10 cellular contexts compared by ENCODE assay signal in the genomic region with DNA sequence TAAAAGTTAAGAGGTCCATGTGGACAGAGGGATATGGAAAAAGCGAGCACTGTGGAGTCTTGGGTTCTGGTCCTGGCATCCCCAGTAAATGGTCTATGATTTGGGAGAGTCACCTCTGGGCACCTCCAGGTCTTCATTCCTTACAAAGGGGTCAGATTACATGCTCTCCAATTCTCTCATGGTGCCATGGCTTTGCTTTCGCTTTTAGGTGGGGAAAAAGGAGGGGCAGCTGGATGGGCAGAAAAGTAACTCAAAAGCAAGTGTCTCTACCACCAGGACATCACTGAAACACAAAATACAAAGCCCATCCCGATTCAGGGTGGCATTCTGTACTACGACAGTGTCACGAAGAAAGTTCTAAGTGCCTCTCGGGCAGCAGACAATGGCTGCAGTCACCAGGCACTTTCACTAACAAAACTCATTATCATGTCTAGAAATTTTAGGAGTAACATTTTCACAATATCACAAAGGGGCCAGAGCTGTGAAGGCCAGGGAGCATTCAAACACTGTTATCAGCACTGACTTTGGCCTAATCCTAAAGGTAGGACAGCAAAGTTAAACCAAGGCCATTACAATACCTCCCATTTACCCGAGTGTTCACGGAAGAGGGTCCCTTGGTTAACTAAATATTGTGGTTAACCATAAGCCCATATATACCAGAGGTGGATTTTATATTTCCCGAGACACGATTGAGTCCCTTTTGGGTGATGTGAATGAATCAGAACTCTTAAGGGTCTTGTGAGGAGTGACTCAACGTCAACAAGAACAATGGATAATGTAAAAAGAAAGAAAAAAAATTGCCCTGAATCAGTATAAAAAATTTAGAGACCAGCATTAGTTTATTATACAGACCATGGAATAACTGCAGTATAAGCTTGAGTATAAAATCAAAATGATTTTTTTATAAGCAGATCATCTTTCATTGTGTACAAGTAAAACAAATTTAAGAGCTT. TPM values are rescaled to one million over a fixed set of nuclear protein-coding genes. Genes with fewer than 3 reads are reported as not detected.
DNase-seq lines count a peak whose midpoint lies in the region; ATAC-seq, FAIRE-seq and TF ChIP-seq lines count a peak whose summit lies in the region.
"Had no signal": no experiment of that assay in that cellular context is flagged by ENCODE, and none has a peak within 500 bp of the region (broad histone marks: within the 10 kb centered on the region; RNA-seq: fewer than 3 reads in every experiment).

No MANE protein-coding gene starts in this region.

- H3K4me3 Mint-ChIP-seq in activated naive CD4-positive, alpha-beta T cell treated with anti-CD3 and anti-CD28 coated beads for 36 hours = peak overlapping the region; percentile 12
- peak overlapping the region; percentile 72 for H3K4me3 Mint-ChIP-seq in type B pancreatic cell

- CTCF ChIA-PET in activated naive CD4-positive, alpha-beta T cell treated with anti-CD3 and anti-CD28 coated beads for 36 hours (lab: Charles Lee) = interaction anchor here (1.5 to 2.8 kb wide), 2 partner anchors 10 to 47 kb away, joined by 4 to 22 read pairs; no protein-coding TSS in a partner anchor

- no peak for DNase-seq in activated naive CD4-positive, alpha-beta T cell treated with anti-CD3 and anti-CD28 coated beads for 36 hours
- DNase-seq in activated naive CD4-positive, alpha-beta T cell (lab: John Stamatoyannopoulos, UW) = no peak
- DNase-seq in brain microvascular endothelial cell = no peak
- DNase-seq in lower lobe of right lung = no peak
- DNase-seq in type B pancreatic cell (ENCODE audit: extremely low spot score, unreplicated experiment) = no peak
- no peak for DNase-seq in GM12892 (ENCODE audit: insufficient read length)
- no peak for DNase-seq in iPS-NIHi7 (ENCODE audit: extremely low spot score)
- DNase-seq: activated effector memory CD4-positive, alpha-beta T cell treated with anti-CD3 and anti-CD28 coated beads, Interleukin-2, amount 50 U/mL, for 16 hours had no signal

- H3K4me1 Mint-ChIP-seq in activated naive CD4-positive, alpha-beta T cell treated with anti-CD3 and anti-CD28 coated beads for 36 hours (ENCODE audit: low read depth) = peaks cover 58% of the 10 kb centered on the region
- peaks cover 39% of the 10 kb centered on the region for H3K4me1 Mint-ChIP-seq in type B pancreatic cell (ENCODE audit: unreplicated experiment)

- no peaks in the 10 kb centered on the region for H3K9me3 Mint-ChIP-seq in activated naive CD4-positive, alpha-beta T cell treated with anti-CD3 and anti-CD28 coated beads for 36 hours
- H3K9me3 Mint-ChIP-seq in type B pancreatic cell = no peaks in the 10 kb centered on the region

- no peaks in the 10 kb centered on the region for H3K9me3 ChIP-seq in lower lobe of right lung

- TF ChIP-seq CTCF in brain microvascular endothelial cell (IDR thresholded peaks at IDR 0.05; ENCODE audit: low read depth, low read length, missing control alignments) (no peak), lower lobe of right lung (IDR thresholded peaks at IDR 0.05) (no peak), type B pancreatic cell (conservative IDR thresholded peaks at IDR 0.05) (no peak)

- H3K27me3 ChIP-seq in brain microvascular endothelial cell (replicated peaks) (no peaks in the 10 kb centered on the region), lower lobe of right lung (ENCODE audit: low read depth) (no peaks in the 10 kb centered on the region)

- H3K27ac ChIP-seq in brain microvascular endothelial cell (peak overlapping the region; percentile 97), lower lobe of right lung (no peak overlapping the region)
- H3K27ac ChIP-seq: HL-60 had no signal

- H3K36me3 Mint-ChIP-seq in activated naive CD4-positive, alpha-beta T cell treated with anti-CD3 and anti-CD28 coated beads for 36 hours (ENCODE audit: low read depth) = peaks cover 4% of the 10 kb centered on the region
- H3K36me3 Mint-ChIP-seq in type B pancreatic cell = peaks cover 7% of the 10 kb centered on the region

- in situ Hi-C loops in brain microvascular endothelial cell (cut with HindIII; ENCODE audit: low pct_ligation_motif_present, low sequenced_read_pairs) = no loop called here

- FAIRE-seq in GM12892 (lab: Jason Lieb, UNC) = no peak

- H3K27me3 Mint-ChIP-seq in activated naive CD4-positive, alpha-beta T cell treated with anti-CD3 and anti-CD28 coated beads for 36 hours (ENCODE audit: low read depth) = no peaks in the 10 kb centered on the region
- H3K27me3 Mint-ChIP-seq in type B pancreatic cell = no peaks in the 10 kb centered on the region

- H3K27ac Mint-ChIP-seq in activated naive CD4-positive, alpha-beta T cell treated with anti-CD3 and anti-CD28 coated beads for 36 hours = no peak overlapping the region
- H3K27ac Mint-ChIP-seq in type B pancreatic cell = peak overlapping the region; percentile 65

- TF ChIP-seq POLR2A in GM12892 (IDR thresholded peaks at IDR 0.05; ENCODE audit: low read depth, low read length) = no peak

- H3K4me1 ChIP-seq in lower lobe of right lung = peaks cover 66% of the 10 kb centered on the region

- H3K4me3 ChIP-seq in brain microvascular endothelial cell (ENCODE audit: low read depth, low read length) (peak overlapping the region; percentile 98), lower lobe of right lung (peak overlapping the region; percentile 99)

- no peaks in the 10 kb centered on the region for H3K36me3 ChIP-seq in brain microvascular endothelial cell (replicated peaks)
- H3K36me3 ChIP-seq in lower lobe of right lung = no peaks in the 10 kb centered on the region

- ATAC-seq in lower lobe of right lung (no peak), GM21390 (IDR thresholded peaks at IDR 0.05; ENCODE audit: unreplicated experiment) (no peak)

- intact Hi-C loops in activated naive CD4-positive, alpha-beta T cell treated with anti-CD3 and anti-CD28 coated beads for 36 hours (cut with micrococcal nuclease) = no loop called here
- intact Hi-C loops in lower lobe of right lung (cut with DNase I) = no loop called here

RNA-seq across cellular contexts. Expression of a gene that starts 2.5 kb away (rescaled TPM):
- 100 to 1,000 TPM; 129 to 133 TPM for total RNA-seq in activated naive CD4-positive, alpha-beta T cell treated with anti-CD3 and anti-CD28 coated beads for 36 hours
- 2,019 TPM for total RNA-seq in lower lobe of right lung
- 487 and 577 TPM in 2 replicates for total RNA-seq in type B pancreatic cell (ENCODE audit: low replicate concordance)
- 150 TPM for polyA plus RNA-seq in GM12892 (2012; ENCODE audit: missing spikeins)
